In genomic region chr4:187118166-187118565, GRCh38 we compare ENCODE assay signal across 7 cellular contexts.
"Had no signal": no experiment of that assay in that cellular context is flagged by ENCODE, and none has a peak within 500 bp of the region (broad histone marks: within the 10 kb centered on the region; RNA-seq: fewer than 3 reads in every experiment).

No MANE protein-coding gene starts in this region.

- ATAC-seq: HCT116 had no signal

- H3K4me1 ChIP-seq: HAP-1 had no signal

- H3K9ac ChIP-seq: GM23248 had no signal

- DNase-seq: GM23248, GOT3, H7, KG1 had no signal

- FAIRE-seq: HTR-8/SVneo had no signal

- H3K27ac ChIP-seq: GM23248 had no signal

- H2AFZ ChIP-seq: GM23248 had no signal

- H3K36me3 ChIP-seq: HAP-1 had no signal

- H3K9me3 ChIP-seq: HAP-1 had no signal

- H3K4me3 ChIP-seq: GM23248, HAP-1 had no signal
